24 cellular contexts compared by ENCODE assay signal in the genomic region with DNA sequence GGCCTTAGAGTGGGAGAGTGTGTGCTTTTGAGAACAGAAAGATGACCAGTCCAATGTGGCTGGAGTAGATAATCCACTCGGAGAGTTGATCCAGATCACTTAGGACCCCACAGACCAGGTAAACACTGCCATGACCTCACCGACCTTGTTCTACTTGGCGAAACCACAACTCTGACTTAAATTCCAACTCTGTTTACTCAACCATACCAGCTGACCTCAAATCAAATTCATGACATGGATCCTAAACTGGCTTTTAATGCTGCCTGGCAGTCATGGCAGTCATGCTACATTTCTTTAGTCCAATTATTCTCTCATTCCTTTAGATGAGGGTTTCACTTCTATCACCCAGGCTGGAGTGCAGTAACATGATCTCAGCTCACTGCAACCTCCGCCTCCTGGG.
DNase-seq lines count a peak whose midpoint lies in the region; ATAC-seq and TF ChIP-seq lines count a peak whose summit lies in the region.
"Had no signal": no experiment of that assay in that cellular context is flagged by ENCODE, and none has a peak within 500 bp of the region (broad histone marks: within the 10 kb centered on the region; RNA-seq: fewer than 3 reads in every experiment).

No MANE protein-coding gene starts in this region.

- H3K14ac ChIP-seq in neuronal stem cell (ENCODE audit: low read length): no peak overlapping the region

- H3K4me3 ChIP-seq in adipocyte (ENCODE audit: low read length) (no peak overlapping the region), WERI-Rb-1 (ENCODE audit: low read depth, low read length) (no peak overlapping the region), neuronal stem cell (ENCODE audit: low read length in 2 of 2) (no peak overlapping the region)
- H3K4me3 ChIP-seq: SK-N-MC had no signal

- no peak for ATAC-seq in HG02759 (IDR thresholded peaks at IDR 0.05; ENCODE audit: unreplicated experiment)
- ATAC-seq: CD8-positive, alpha-beta T cell had no signal

- H3K9ac ChIP-seq in adipocyte (ENCODE audit: low read length) (no peak overlapping the region), neuronal stem cell (ENCODE audit: low read depth, low read length, poor library complexity) (no peak overlapping the region)
- H3K9ac ChIP-seq: KMS-11 had no signal

- H4K8ac ChIP-seq in neuronal stem cell (ENCODE audit: low read depth, low read length): no peak overlapping the region

- H2BK5ac ChIP-seq in neuronal stem cell (ENCODE audit: low read length): no peak overlapping the region

- H3K27me3 Mint-ChIP-seq in activated T-helper 2 cell treated with anti-CD3 and anti-CD28 coated beads, Interferon-gamma antibody, Interleukin-2, Interleukin-4, amounts not matched to agents 10 μg/mL and 5 μg/mL and 100 μg/mL, durations not matched to agents 14 hours and 24 hours and 36 hours (ENCODE audit: low read depth): no peaks in the 10 kb centered on the region
- H3K27me3 Mint-ChIP-seq: B cell had no signal

- H2BK120ac ChIP-seq in neuronal stem cell (ENCODE audit: low read depth, low read length): no peak overlapping the region

- H3K23ac ChIP-seq in neuronal stem cell (ENCODE audit: low read depth, low read length, poor library complexity): no peak overlapping the region

- intact Hi-C loops in activated T-helper 2 cell treated with anti-CD3 and anti-CD28 coated beads, Interferon-gamma antibody, Interleukin-2, Interleukin-4, amounts not matched to agents 10 μg/mL and 5 μg/mL and 100 μg/mL, durations not matched to agents 14 hours and 24 hours and 36 hours (cut with micrococcal nuclease): no loop called here

- no peaks in the 10 kb centered on the region for H3K36me3 Mint-ChIP-seq in activated T-helper 2 cell treated with anti-CD3 and anti-CD28 coated beads, Interferon-gamma antibody, Interleukin-2, Interleukin-4, amounts not matched to agents 10 μg/mL and 5 μg/mL and 100 μg/mL, durations not matched to agents 14 hours and 24 hours and 36 hours (ENCODE audit: low read depth)
- H3K36me3 Mint-ChIP-seq: CD8-positive, alpha-beta T cell; IgD-negative memory B cell had no signal

- no peak overlapping the region for H2BK12ac ChIP-seq in neuronal stem cell (ENCODE audit: low read length)

- H3K4me3 Mint-ChIP-seq in activated T-helper 2 cell treated with anti-CD3 and anti-CD28 coated beads, Interferon-gamma antibody, Interleukin-2, Interleukin-4, amounts not matched to agents 10 μg/mL and 5 μg/mL and 100 μg/mL, durations not matched to agents 14 hours and 24 hours and 36 hours (ENCODE audit: low read depth): no peak overlapping the region
- H3K4me3 Mint-ChIP-seq: B cell; CD8-positive, alpha-beta T cell; IgD-negative memory B cell had no signal

- H3K9me3 ChIP-seq in adipocyte (ENCODE audit: control insufficient read depth, low read length): no peaks in the 10 kb centered on the region
- peaks cover 3% of the 10 kb centered on the region for H3K9me3 ChIP-seq in WERI-Rb-1 (ENCODE audit: severe bottlenecking)
- no peaks in the 10 kb centered on the region for H3K9me3 ChIP-seq in neuronal stem cell (replicated peaks in 1 of 2; ENCODE audit: control insufficient read depth in 2 of 2, insufficient read depth in 1 of 2, low read depth in 1 of 2, low read length in 2 of 2)
- H3K9me3 ChIP-seq: Caco-2 had no signal

- H3K36me3 ChIP-seq in adipocyte (ENCODE audit: control insufficient read depth, insufficient read depth, low read length, severe bottlenecking): no peaks in the 10 kb centered on the region
- H3K36me3 ChIP-seq in WERI-Rb-1: no peaks in the 10 kb centered on the region
- H3K36me3 ChIP-seq in neuronal stem cell (replicated peaks in 1 of 2; ENCODE audit: control insufficient read depth in 2 of 2, insufficient read depth in 2 of 2, low read length in 2 of 2): no peaks in the 10 kb centered on the region

- no peak overlapping the region for H2BK15ac ChIP-seq in neuronal stem cell (ENCODE audit: low read length)

- H3K27ac Mint-ChIP-seq in activated T-helper 2 cell treated with anti-CD3 and anti-CD28 coated beads, Interferon-gamma antibody, Interleukin-2, Interleukin-4, amounts not matched to agents 10 μg/mL and 5 μg/mL and 100 μg/mL, durations not matched to agents 14 hours and 24 hours and 36 hours: no peak overlapping the region
- H3K27ac Mint-ChIP-seq: B cell; CD8-positive, alpha-beta T cell; IgD-negative memory B cell had no signal

- no CpG with 5 or more reads among the region's 4 CpGs for WGBS in neuronal stem cell (ENCODE audit: extremely low coverage in 2 of 2, insufficient read length in 2 of 2, insufficient replicate concordance in 1 of 2), 2 donors

- H3K27me3 ChIP-seq in adipocyte (replicated peaks; ENCODE audit: control insufficient read depth, insufficient read depth, low read length): no peaks in the 10 kb centered on the region
- no peaks in the 10 kb centered on the region for H3K27me3 ChIP-seq in WERI-Rb-1 (ENCODE audit: insufficient read depth, low read depth, severe bottlenecking)
- no peaks in the 10 kb centered on the region for H3K27me3 ChIP-seq in neuronal stem cell (ENCODE audit: control insufficient read depth in 3 of 3, insufficient read depth in 3 of 3, low read depth in 1 of 3, low read length in 3 of 3)

- no peak overlapping the region for H3K4ac ChIP-seq in neuronal stem cell (ENCODE audit: low read length)

- H3K4me1 Mint-ChIP-seq in activated T-helper 2 cell treated with anti-CD3 and anti-CD28 coated beads, Interferon-gamma antibody, Interleukin-2, Interleukin-4, amounts not matched to agents 10 μg/mL and 5 μg/mL and 100 μg/mL, durations not matched to agents 14 hours and 24 hours and 36 hours (ENCODE audit: low read depth): no peaks in the 10 kb centered on the region
- H3K4me1 Mint-ChIP-seq: B cell, IgD-negative memory B cell had no signal

- TF ChIP-seq CTCF in WERI-Rb-1 (IDR thresholded peaks at IDR 0.05; ENCODE audit: low read depth, low read length): no peak

- no peak overlapping the region for H2AK5ac ChIP-seq in neuronal stem cell (ENCODE audit: low read depth, low read length)

- no peak overlapping the region for H2AFZ ChIP-seq in neuronal stem cell (ENCODE audit: low read length)

- no peak overlapping the region for H4K91ac ChIP-seq in neuronal stem cell (ENCODE audit: low read depth, low read length, poor library complexity)

- H3K27ac ChIP-seq in WERI-Rb-1 (no peak overlapping the region), neuronal stem cell (replicated peaks; ENCODE audit: low read length) (no peak overlapping the region)
- H3K27ac ChIP-seq: C4-2B, KMS-11, SK-N-MC had no signal

- no peaks in the 10 kb centered on the region for H3K79me1 ChIP-seq in neuronal stem cell (ENCODE audit: low read depth, low read length)

- no peak overlapping the region for H3K4me2 ChIP-seq in neuronal stem cell (ENCODE audit: insufficient read depth, low read length, poor library complexity, severe bottlenecking)
- H3K4me2 ChIP-seq: KMS-11 had no signal

- peak; percentile 42 for DNase-seq in HT1080 (ENCODE audit: low read depth)
- peak; percentile 8 for DNase-seq in adipocyte (ENCODE audit: low read depth)
- peak; percentile 60 for DNase-seq in left kidney (ENCODE audit: low read depth, low spot score)
- no peak for DNase-seq in WERI-Rb-1
- no peak for DNase-seq in neuronal stem cell (ENCODE audit: low spot score)
- DNase-seq in activated T-helper 2 cell treated with anti-CD3 and anti-CD28 coated beads, Interferon-gamma antibody, Interleukin-2, Interleukin-4, amounts not matched to agents 10 μg/mL and 5 μg/mL and 100 μg/mL, durations not matched to agents 14 hours and 24 hours and 36 hours (ENCODE audit: low spot score): no peak
- DNase-seq: Caco-2; CD8-positive, alpha-beta T cell; DMS79 treated with DMSO at 0.1 percent for 48 hours; H7; NCI-H1048; NCI-H1417; NCI-H1694; NCI-H2029 treated with DMSO at 0.1 percent for 48 hours; NCI-H2227 treated with DMSO at 0.1 percent for 48 hours; NCI-H526 treated with DMSO at 0.1 percent for 48 hours; SHP77 treated with DMSO at 0.1 percent for 48 hours; SW 1271 had no signal

- H3K9me3 Mint-ChIP-seq in activated T-helper 2 cell treated with anti-CD3 and anti-CD28 coated beads, Interferon-gamma antibody, Interleukin-2, Interleukin-4, amounts not matched to agents 10 μg/mL and 5 μg/mL and 100 μg/mL, durations not matched to agents 14 hours and 24 hours and 36 hours: peaks cover 24% of the 10 kb centered on the region

- H3K4me1 ChIP-seq in adipocyte (ENCODE audit: control insufficient read depth, insufficient read depth, low read length) (no peaks in the 10 kb centered on the region), neuronal stem cell (ENCODE audit: control insufficient read depth in 2 of 2, insufficient read depth in 1 of 2, low read depth in 1 of 2, low read length in 2 of 2) (no peaks in the 10 kb centered on the region)
- H3K4me1 ChIP-seq: Caco-2 had no signal

- no peak overlapping the region for H3K18ac ChIP-seq in neuronal stem cell (ENCODE audit: low read length)

Comparison
In these comparisons a context has a peak if more than half of its experiments do, and no peak if none do; other contexts are left out.
1. DNase-seq: peak in HT1080 (single experiment), adipocyte (single experiment) and left kidney (single experiment); none in WERI-Rb-1 (single experiment), neuronal stem cell (single experiment) and activated T-helper 2 cell treated with anti-CD3 and anti-CD28 coated beads, Interferon-gamma antibody, Interleukin-2, Interleukin-4, amounts not matched to agents 10 μg/mL and 5 μg/mL and 100 μg/mL, durations not matched to agents 14 hours and 24 hours and 36 hours (single experiment).